24 cellular contexts compared by ENCODE assay signal in genomic region chr5:625516-625915, GRCh38.
"Had no signal": no experiment of that assay in that cellular context is flagged by ENCODE, and none has a peak within 500 bp of the region (broad histone marks: within the 10 kb centered on the region; RNA-seq: fewer than 3 reads in every experiment).

No MANE protein-coding gene starts in this region.

- H2AFZ ChIP-seq: parathyroid adenoma had no signal

- H3K27ac Mint-ChIP-seq: activated B cell treated with CpG ODN at 0.5 μM for 24 hours; activated CD8-positive, alpha-beta memory T cell treated with anti-CD3 and anti-CD28 coated beads, Interleukin-2, amount 10 ng/mL, durations not matched to agents 7 days and 5 days; activated CD8-positive, alpha-beta T cell treated with anti-CD3 and anti-CD28 coated beads, Interleukin-2, amount 10 ng/mL, durations not matched to agents 7 days and 5 days; activated naive CD8-positive, alpha-beta T cell treated with anti-CD3 and anti-CD28 coated beads for 36 hours; activated T-helper 2 cell treated with anti-CD3 and anti-CD28 coated beads, Interferon-gamma antibody, Interleukin-2, Interleukin-4, amounts not matched to agents 10 μg/mL and 5 μg/mL and 100 μg/mL, durations not matched to agents 14 hours and 24 hours and 36 hours; dendritic cell treated with granulocyte-macrophage colony-stimulating factor and Interleukin-4, amounts not matched to agents 40 ng/mL and 50 ng/mL, for 4 days; endodermal cell; nephron; T-helper 2 cell treated with Interferon-gamma antibody and Interleukin-4, amounts not matched to agents 5 μg/mL and 100 μg/mL, for 36 hours had no signal

- H3K4me3 Mint-ChIP-seq: activated B cell treated with CpG ODN at 0.5 μM for 24 hours; activated CD8-positive, alpha-beta memory T cell treated with anti-CD3 and anti-CD28 coated beads, Interleukin-2, amount 10 ng/mL, durations not matched to agents 7 days and 5 days; activated CD8-positive, alpha-beta T cell treated with anti-CD3 and anti-CD28 coated beads, Interleukin-2, amount 10 ng/mL, durations not matched to agents 7 days and 5 days; activated naive CD8-positive, alpha-beta T cell treated with anti-CD3 and anti-CD28 coated beads for 36 hours; dendritic cell treated with granulocyte-macrophage colony-stimulating factor and Interleukin-4, amounts not matched to agents 40 ng/mL and 50 ng/mL, for 4 days; endodermal cell; nephron; T-helper 2 cell treated with Interferon-gamma antibody and Interleukin-4, amounts not matched to agents 5 μg/mL and 100 μg/mL, for 36 hours had no signal

- H3K4me3 ChIP-seq: heart left ventricle, testis, transverse colon had no signal

- ATAC-seq: activated CD8-positive, alpha-beta memory T cell treated with anti-CD3 and anti-CD28 coated beads, Interleukin-2, amount 10 ng/mL, durations not matched to agents 7 days and 5 days; activated CD8-positive, alpha-beta T cell treated with anti-CD3 and anti-CD28 coated beads, Interleukin-2, amount 10 ng/mL, durations not matched to agents 7 days and 5 days; esophagus mucosa; stimulated activated naive CD8-positive, alpha-beta T cell treated with anti-CD3 and anti-CD28 coated beads, Interleukin-15, Interleukin-2, amounts not matched to agents 100 U/mL and 50 U/mL, for 24 hours had no signal

- H3K9me3 Mint-ChIP-seq: activated B cell treated with CpG ODN at 0.5 μM for 24 hours; activated naive CD8-positive, alpha-beta T cell treated with anti-CD3 and anti-CD28 coated beads for 36 hours; activated T-helper 2 cell treated with anti-CD3 and anti-CD28 coated beads, Interferon-gamma antibody, Interleukin-2, Interleukin-4, amounts not matched to agents 10 μg/mL and 5 μg/mL and 100 μg/mL, durations not matched to agents 14 hours and 24 hours and 36 hours; dendritic cell treated with granulocyte-macrophage colony-stimulating factor and Interleukin-4, amounts not matched to agents 40 ng/mL and 50 ng/mL, for 4 days; endodermal cell; nephron; T-helper 2 cell treated with Interferon-gamma antibody and Interleukin-4, amounts not matched to agents 5 μg/mL and 100 μg/mL, for 36 hours had no signal

- H3K4me1 Mint-ChIP-seq: activated B cell treated with CpG ODN at 0.5 μM for 24 hours; activated CD8-positive, alpha-beta memory T cell treated with anti-CD3 and anti-CD28 coated beads, Interleukin-2, amount 10 ng/mL, durations not matched to agents 7 days and 5 days; activated naive CD8-positive, alpha-beta T cell treated with anti-CD3 and anti-CD28 coated beads for 36 hours; endodermal cell; nephron had no signal

- DNase-seq: activated B cell treated with CpG ODN at 0.5 μM for 24 hours; activated CD8-positive, alpha-beta memory T cell treated with anti-CD3 and anti-CD28 coated beads, Interleukin-2, amount 10 ng/mL, durations not matched to agents 7 days and 5 days; activated CD8-positive, alpha-beta T cell treated with anti-CD3 and anti-CD28 coated beads, Interleukin-2, amount 10 ng/mL, durations not matched to agents 7 days and 5 days; activated naive CD4-positive, alpha-beta T cell; activated naive CD8-positive, alpha-beta T cell treated with anti-CD3 and anti-CD28 coated beads for 36 hours; activated T-cell treated with anti-CD3 and anti-CD28 coated beads, Interleukin-2, amount 50 U/mL, for 48 hours; amniotic stem cell; central memory CD4-positive, alpha-beta T cell; endodermal cell; foreskin fibroblast; mesenchymal stem cell; nucleus accumbens; stimulated activated CD4-positive, alpha-beta T cell treated with anti-CD3 and anti-CD28 coated beads, Interleukin-4, amount 100 ng/mL, for 1 hour; stimulated activated naive CD8-positive, alpha-beta T cell treated with anti-CD3 and anti-CD28 coated beads, Interleukin-15, Interleukin-2, amounts not matched to agents 100 U/mL and 50 U/mL, for 24 hours; T-helper 1 cell; testis; transverse colon had no signal

- H3K36me3 ChIP-seq: transverse colon had no signal

- H3K4me1 ChIP-seq: heart left ventricle, parathyroid adenoma, testis, transverse colon had no signal

- H3K27me3 ChIP-seq: heart left ventricle, testis, transverse colon had no signal

- H3K9me3 ChIP-seq: heart left ventricle, testis, transverse colon had no signal

- H3K79me2 ChIP-seq: parathyroid adenoma had no signal

- H3K27me3 Mint-ChIP-seq: activated B cell treated with CpG ODN at 0.5 μM for 24 hours; activated CD8-positive, alpha-beta memory T cell treated with anti-CD3 and anti-CD28 coated beads, Interleukin-2, amount 10 ng/mL, durations not matched to agents 7 days and 5 days; activated naive CD8-positive, alpha-beta T cell treated with anti-CD3 and anti-CD28 coated beads for 36 hours; dendritic cell treated with granulocyte-macrophage colony-stimulating factor and Interleukin-4, amounts not matched to agents 40 ng/mL and 50 ng/mL, for 4 days had no signal

- H3K27ac ChIP-seq: parathyroid adenoma, testis, transverse colon had no signal

- H3K9ac ChIP-seq: parathyroid adenoma had no signal
